Comparison of ENCODE assay signal across 8 cellular contexts in genomic region chr11:128467610-128468041, GRCh38.
DNase-seq lines count a peak whose midpoint lies in the region; ATAC-seq, FAIRE-seq and TF ChIP-seq lines count a peak whose summit lies in the region.

No MANE protein-coding gene starts in this region.

- POLR2A ChIA-PET in CD4-positive, alpha-beta memory T cell (lab: Charles Lee; ENCODE audit: partially characterized antibody) = interaction anchor here (0.9 to 23.5 kb wide), 16 partner anchors 5 to 428 kb away, joined by 3 to 1488 read pairs (median 6); no protein-coding TSS in a partner anchor

- H3K4me3 Mint-ChIP-seq in CD4-positive, alpha-beta memory T cell = peak overlapping the region; percentile 69 to 93 (median 80)

- H3K4me1 Mint-ChIP-seq in CD4-positive, alpha-beta memory T cell = peaks cover 87 to 98% (median 94%) of the 10 kb centered on the region in 4 donors

- DNase-seq in CD4-positive, alpha-beta memory T cell = peak in 3 of 5 donors; percentile 42 to 84 (median 56)
- DNase-seq in RCC 7860 (ENCODE audit: low spot score) (peak; percentile 99), mucosa of descending colon (no peak), GDM1 (lab: John Stamatoyannopoulos, UW) (no peak), adrenal gland (no peak), NOMO-1 (lab: John Stamatoyannopoulos, UW; ENCODE audit: unreplicated experiment in 2 of 2) (no peak)
- DNase-seq in NK-92 treated with Interleukin-12 subunit alpha and Interleukin-12 subunit beta, amount 100 ng/mL, for 24 hours (lab: John Stamatoyannopoulos, UW) = no peak

- H3K9me3 Mint-ChIP-seq in CD4-positive, alpha-beta memory T cell = peaks cover 0 to 4% (median 0%) of the 10 kb centered on the region in 8 donors

- H3K4me3 ChIP-seq in CD4-positive, alpha-beta memory T cell (ENCODE audit: low read length in 2 of 2) = peak overlapping the region in 1 of 2 donors; percentile 15
- no peak overlapping the region for H3K4me3 ChIP-seq in mucosa of descending colon
- H3K4me3 ChIP-seq in adrenal gland = no peak overlapping the region

- no peaks in the 10 kb centered on the region for H3K9me3 ChIP-seq in CD4-positive, alpha-beta memory T cell (ENCODE audit: control insufficient read depth in 1 of 2, low read length in 2 of 2)
- H3K9me3 ChIP-seq in mucosa of descending colon (no peaks in the 10 kb centered on the region), adrenal gland (replicated peaks in 1 of 3) (no peaks in the 10 kb centered on the region)

- peak overlapping the region; percentile 94 for H3K27ac ChIP-seq in CD4-positive, alpha-beta memory T cell (ENCODE audit: low read depth, low read length)
- H3K27ac ChIP-seq in cingulate gyrus (ENCODE audit: low read depth, low read length) (peak overlapping the region; percentile 55), adrenal gland (peak overlapping the region in 2 of 5 donors; percentile 19 to 60)

- peak; percentile 92 for FAIRE-seq in RCC 7860 (lab: Jason Lieb, UNC)

- ATAC-seq in mucosa of descending colon = peak; percentile 21

- H3K36me3 Mint-ChIP-seq in CD4-positive, alpha-beta memory T cell = peaks cover 97% of the 10 kb centered on the region in 2 donors

- CTCF ChIA-PET in CD4-positive, alpha-beta memory T cell (lab: Charles Lee; ENCODE audit: partially characterized antibody) = interaction anchor here (0.7 to 3.5 kb wide), 16 partner anchors 11 to 178 kb away, joined by 3 to 21 read pairs (median 6); no protein-coding TSS in a partner anchor

- intact Hi-C loops in CD4-positive, alpha-beta memory T cell (cut with micrococcal nuclease) = loop anchor here (1.0 to 5.0 kb wide), 2 partner anchors 9 to 45 kb away; no protein-coding TSS in a partner anchor
- intact Hi-C loops in mucosa of descending colon (cut with DNase I, micrococcal nuclease) (no loop called here), adrenal gland (cut with DNase I) (no loop called here)

- peak overlapping the region; percentile 98 to 99 (median 99) for H3K27ac Mint-ChIP-seq in CD4-positive, alpha-beta memory T cell

- TF ChIP-seq CTCF in mucosa of descending colon (IDR thresholded peaks at IDR 0.05) (no peak), adrenal gland (IDR thresholded peaks at IDR 0.05) (no peak)

- H3K27me3 Mint-ChIP-seq in CD4-positive, alpha-beta memory T cell = no peaks in the 10 kb centered on the region

- 65 to 69% (median 69%) methylated on average over 9 of the region's 9 CpGs for whole genome bisulfite sequencing in adrenal gland, 4 donors

- peaks cover 77% of the 10 kb centered on the region for H3K36me3 ChIP-seq in CD4-positive, alpha-beta memory T cell (ENCODE audit: insufficient read depth, low read length)
- H3K36me3 ChIP-seq in mucosa of descending colon (ENCODE audit: low read depth) (no peaks in the 10 kb centered on the region), adrenal gland (replicated peaks in 1 of 2) (peaks cover 0 to 2% of the 10 kb centered on the region in 2 donors)

- no peaks in the 10 kb centered on the region for H3K27me3 ChIP-seq in CD4-positive, alpha-beta memory T cell (ENCODE audit: insufficient read depth, low read length)
- no peaks in the 10 kb centered on the region for H3K27me3 ChIP-seq in adrenal gland

- H3K4me1 ChIP-seq in CD4-positive, alpha-beta memory T cell (ENCODE audit: insufficient read depth, low read length) = peaks cover 100% of the 10 kb centered on the region
- H3K4me1 ChIP-seq in mucosa of descending colon (ENCODE audit: low read depth) (peaks cover 37% of the 10 kb centered on the region), adrenal gland (replicated peaks in 1 of 2) (peaks cover 10 to 25% of the 10 kb centered on the region in 2 donors)

- no peak for TF ChIP-seq POLR2A in adrenal gland (IDR thresholded peaks at IDR 0.05)

Comparison
In these comparisons a context has a peak if more than half of its experiments do, and no peak if none do; other contexts are left out.
1. DNase-seq: peak in CD4-positive, alpha-beta memory T cell (3 of 5) and RCC 7860 (single experiment); none in mucosa of descending colon (0 of 3), NK-92 treated with Interleukin-12 subunit alpha and Interleukin-12 subunit beta, amount 100 ng/mL, for 24 hours (single experiment), GDM1 (single experiment), adrenal gland (0 of 7) and NOMO-1 (0 of 2).